10 cellular contexts compared by ENCODE assay signal in the genomic region with DNA sequence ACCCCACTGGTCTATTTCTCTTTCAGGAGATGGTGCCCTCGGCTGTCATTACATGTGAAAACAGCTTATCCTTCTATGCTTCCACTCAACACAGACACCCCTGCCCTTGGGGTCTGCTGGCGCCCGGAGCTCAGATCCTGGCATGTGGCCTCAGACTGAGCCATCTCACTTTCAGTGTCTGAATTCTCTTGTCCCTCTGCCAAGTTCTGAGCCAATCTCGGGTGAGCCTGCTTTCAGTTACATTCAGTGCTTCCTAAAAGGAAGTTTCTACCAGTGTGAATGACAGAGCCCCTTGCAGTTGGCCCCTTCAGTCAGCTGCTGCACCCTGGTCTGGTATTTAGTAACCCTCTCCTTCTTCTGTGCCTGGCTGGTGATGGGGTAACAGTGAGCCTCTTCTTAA.
A peak's percentile ranks its signal among the peaks of the same experiment; 100 is the strongest.
DNase-seq lines count a peak whose midpoint lies in the region; ATAC-seq, FAIRE-seq and TF ChIP-seq lines count a peak whose summit lies in the region.
"Had no signal": no experiment of that assay in that cellular context is flagged by ENCODE, and none has a peak within 500 bp of the region (broad histone marks: within the 10 kb centered on the region; RNA-seq: fewer than 3 reads in every experiment).

No MANE protein-coding gene starts in this region.

- H3K4me3 ChIP-seq in BLaER1 treated with 17β-estradiol and CSF1 and Interleukin-3, amounts not matched to agents 10 nM and 100 nM, result peak overlapping the region in 2 of 10 experiments; percentile 3 to 6; a peak in 2 of 20 replicates
- H3K4me3 ChIP-seq in cardiac fibroblast (replicated peaks in 1 of 2; ENCODE audit: low read depth in 2 of 2, low read length in 2 of 2) (peak overlapping the region; percentile 0 to 15), small intestine (ENCODE audit: low read depth in 1 of 2, low read length in 2 of 2) (no peak overlapping the region)

- peak overlapping the region; percentile 16 to 78 (median 54); a peak in 19 of 22 replicates for H3K4me2 ChIP-seq in BLaER1 treated with 17β-estradiol and CSF1 and Interleukin-3, amounts not matched to agents 10 nM and 100 nM

- H4K20me1 ChIP-seq in BLaER1 treated with 17β-estradiol and CSF1 and Interleukin-3, amounts not matched to agents 10 nM and 100 nM, result no peaks in the 10 kb centered on the region

- H3K27ac Mint-ChIP-seq in mesothelial cell of epicardium (peak overlapping the region; percentile 66), natural killer cell (no peak overlapping the region)

- H3K27me3 ChIP-seq in BLaER1 treated with 17β-estradiol and CSF1 and Interleukin-3, amounts not matched to agents 10 nM and 100 nM, result no peaks in the 10 kb centered on the region
- H3K27me3 ChIP-seq in small intestine (ENCODE audit: control insufficient read depth in 2 of 2, insufficient read depth in 2 of 2, low read length in 2 of 2), result no peaks in the 10 kb centered on the region

- H3K27me3 Mint-ChIP-seq in mesothelial cell of epicardium (ENCODE audit: low read depth) (peaks cover 5% of the 10 kb centered on the region), natural killer cell (ENCODE audit: low read depth in 2 of 2) (peaks cover 0 to 7% of the 10 kb centered on the region in 2 donors)

- no peaks in the 10 kb centered on the region for H3K9me3 ChIP-seq in BLaER1 treated with 17β-estradiol and CSF1 and Interleukin-3, amounts not matched to agents 10 nM and 100 nM (replicated peaks in 1 of 11)
- no peaks in the 10 kb centered on the region for H3K9me3 ChIP-seq in small intestine (ENCODE audit: control insufficient read depth, low read depth)

- H3K36me3 Mint-ChIP-seq in mesothelial cell of epicardium (no peaks in the 10 kb centered on the region), natural killer cell (no peaks in the 10 kb centered on the region)

- H3K4me1 Mint-ChIP-seq in mesothelial cell of epicardium (peaks cover 22% of the 10 kb centered on the region), natural killer cell (no peaks in the 10 kb centered on the region)

- H3K4me1 ChIP-seq in BLaER1 treated with 17β-estradiol and CSF1 and Interleukin-3, amounts not matched to agents 10 nM and 100 nM, result peaks cover 7 to 16% (median 14%) of the 10 kb centered on the region in 10 experiments
- no peaks in the 10 kb centered on the region for H3K4me1 ChIP-seq in small intestine (ENCODE audit: control insufficient read depth in 2 of 2, insufficient read depth in 1 of 2, low read depth in 1 of 2, low read length in 1 of 2)

- intact Hi-C loops in natural killer cell (cut with micrococcal nuclease), result no loop called here

- ATAC-seq in natural killer cell, result no peak

- DNase-seq in M059J (ENCODE audit: low read depth) (peak; percentile 59), cardiac fibroblast (ENCODE audit: low read depth in 2 of 2) (peak; percentile 72 to 78), mesothelial cell of epicardium (ENCODE audit: low spot score in 2 of 2, unreplicated experiment in 2 of 2) (no peak), NAMALWA (ENCODE audit: low spot score) (no peak), NCI-H748 treated with DMSO at 0.1 percent for 48 hours (lab: John Stamatoyannopoulos, UW) (no peak), natural killer cell (no peak), small intestine (no peak)
- DNase-seq: GF-D8 had no signal

- TF ChIP-seq CTCF in cardiac fibroblast (IDR thresholded peaks at IDR 0.05; ENCODE audit: low read depth, low read length) (no peak), mesothelial cell of epicardium (IDR thresholded peaks at IDR 0.05; ENCODE audit: unreplicated experiment) (no peak), natural killer cell (IDR thresholded peaks at IDR 0.05) (no peak)

- H3K4me3 Mint-ChIP-seq in mesothelial cell of epicardium, result no peak overlapping the region
- H3K4me3 Mint-ChIP-seq in natural killer cell, result no peak overlapping the region

- no peaks in the 10 kb centered on the region for H3K36me3 ChIP-seq in BLaER1 treated with 17β-estradiol and CSF1 and Interleukin-3, amounts not matched to agents 10 nM and 100 nM
- no peaks in the 10 kb centered on the region for H3K36me3 ChIP-seq in small intestine (ENCODE audit: control insufficient read depth in 2 of 2, insufficient read depth in 2 of 2, low read length in 2 of 2)

- H3K9ac ChIP-seq in BLaER1 treated with 17β-estradiol and CSF1 and Interleukin-3, amounts not matched to agents 10 nM and 100 nM, result 0 out of 22 replicates have a peak overlapping the region, but pooled peaks of 1 of the 11 experiments have one; percentile 9

- H3K9me3 Mint-ChIP-seq in mesothelial cell of epicardium (no peaks in the 10 kb centered on the region), natural killer cell (no peaks in the 10 kb centered on the region)

- FAIRE-seq in small intestine (lab: Jason Lieb, UNC), result no peak
- FAIRE-seq: TTC549 had no signal

- WGBS in small intestine, 3 donors, result 20 to 50% (median 39%) methylated on average over 4 of the region's 4 CpGs

- H3K27ac ChIP-seq in BLaER1 treated with 17β-estradiol and CSF1 and Interleukin-3, amounts not matched to agents 10 nM and 100 nM, result peak overlapping the region in 2 of 11 experiments; percentile 17 to 21; a peak in 1 of 22 replicates
- H3K27ac ChIP-seq in small intestine (ENCODE audit: low read depth in 1 of 2, low read length in 1 of 2), result no peak overlapping the region

Comparison
In these comparisons a context has a peak if more than half of its experiments do, and no peak if none do; other contexts are left out.
1. H3K4me3 ChIP-seq: peak in cardiac fibroblast (2 of 2); none in small intestine (0 of 2).
2. DNase-seq: peak in M059J (single experiment) and cardiac fibroblast (2 of 2); none in mesothelial cell of epicardium (0 of 2), NAMALWA (single experiment), NCI-H748 treated with DMSO at 0.1 percent for 48 hours (single experiment), natural killer cell (single experiment) and small intestine (single experiment).